8 cellular contexts compared by ENCODE assay signal in genomic region chr3:18444597-18445420, GRCh38. TPM values are rescaled to one million over a fixed set of nuclear protein-coding genes. Genes with fewer than 3 reads are reported as not detected.
DNase-seq lines count a peak whose midpoint lies in the region; ATAC-seq, FAIRE-seq and TF ChIP-seq lines count a peak whose summit lies in the region.

No MANE protein-coding gene starts in this region.

- ATAC-seq in WTC11: peak; percentile 80
- peak; percentile 71 for ATAC-seq in central memory CD8-positive, alpha-beta T cell (replicated peaks; ENCODE audit: extremely low read depth, poor library complexity, severe bottlenecking)
- ATAC-seq in left lobe of liver: peak; percentile 98

- H3K36me3 Mint-ChIP-seq in H9 (ENCODE audit: insufficient read depth in 1 of 3, low read depth in 3 of 3) (peaks cover 8 to 20% (median 12%) of the 10 kb centered on the region in 3 experiments), WTC11 (peaks cover 24% of the 10 kb centered on the region)
- peaks cover 18% of the 10 kb centered on the region for H3K36me3 Mint-ChIP-seq in central memory CD8-positive, alpha-beta T cell (ENCODE audit: insufficient read depth)

- H3K27ac Mint-ChIP-seq in H9 (0 out of 7 replicates have a peak overlapping the region, but pooled peaks of 1 of the 3 experiments have one; percentile 39), WTC11 (no peak overlapping the region)
- H3K27ac Mint-ChIP-seq in central memory CD8-positive, alpha-beta T cell (ENCODE audit: low read depth): peak overlapping the region; percentile 95

- no peaks in the 10 kb centered on the region for H4K20me1 ChIP-seq in H9 (ENCODE audit: control insufficient read depth, insufficient read depth, insufficient read length)

- CTCF ChIA-PET in WTC11 (lab: Charles Lee): interaction anchor here (0.6 to 1.9 kb wide), 7 partner anchors 8 to 1739 kb away, joined by 3 to 10 read pairs (median 4); no protein-coding TSS in a partner anchor

- no peak overlapping the region for H2AK5ac ChIP-seq in H9 (ENCODE audit: insufficient read length, low read length)

- H2AFZ ChIP-seq in H9 (ENCODE audit: low read length): no peak overlapping the region

- H3K4me1 Mint-ChIP-seq in H9 (peaks cover 21 to 34% of the 10 kb centered on the region in 2 experiments), WTC11 (peaks cover 32% of the 10 kb centered on the region)
- H3K4me1 Mint-ChIP-seq in central memory CD8-positive, alpha-beta T cell: peaks cover 45% of the 10 kb centered on the region

- H3K4me3 Mint-ChIP-seq in H9 (peak overlapping the region; percentile 84 to 90), WTC11 (peak overlapping the region; percentile 95)
- H3K4me3 Mint-ChIP-seq in central memory CD8-positive, alpha-beta T cell: peak overlapping the region; percentile 92

- TF ChIP-seq CTCF in H9 (conservative IDR thresholded peaks at IDR 0.05) (no peak; the same call in 2 of the 3 replicates), WTC11 (IDR thresholded peaks at IDR 0.05) (no peak)

- H3K4me1 ChIP-seq in H9 (ENCODE audit: insufficient read depth, low read length): peaks cover 5% of the 10 kb centered on the region; the same call in 1 of the 2 replicates

- WGBS in H9 (ENCODE audit: extremely low coverage, insufficient read length, low lambda C conversion rate): no CpG with 5 or more reads among the region's 116 CpGs

- no peak overlapping the region for H2BK20ac ChIP-seq in H9 (ENCODE audit: low read depth, low read length, poor library complexity, severe bottlenecking)

- peak overlapping the region; percentile 6 for H3K9ac ChIP-seq in H9 (ENCODE audit: extremely low read depth, insufficient read length, low read length)

- no peak overlapping the region for H3T11ph ChIP-seq in H9 (ENCODE audit: low read length)

- no peak overlapping the region for H3K27ac ChIP-seq in H9 (ENCODE audit: insufficient read length, low read depth, low read length)

- H4K5ac ChIP-seq in H9 (ENCODE audit: insufficient read length, low read depth, low read length): no peak overlapping the region

- H3K79me1 ChIP-seq in H9 (ENCODE audit: insufficient read depth, low read depth, low read length, poor library complexity, severe bottlenecking): no peaks in the 10 kb centered on the region

- peak overlapping the region; percentile 43 for H3K18ac ChIP-seq in H9 (ENCODE audit: insufficient read length, low read depth, low read length)

- peaks cover 38% of the 10 kb centered on the region for H3K27me3 Mint-ChIP-seq in H9 (ENCODE audit: low read depth)
- H3K27me3 Mint-ChIP-seq in WTC11 (ENCODE audit: low read depth): peaks cover 12% of the 10 kb centered on the region
- no peaks in the 10 kb centered on the region for H3K27me3 Mint-ChIP-seq in central memory CD8-positive, alpha-beta T cell

- peaks cover 19% of the 10 kb centered on the region for H3K23me2 ChIP-seq in H9 (ENCODE audit: insufficient read length, low read depth, low read length, poor library complexity, severe bottlenecking)

- POLR2A ChIA-PET in WTC11 (lab: Charles Lee): no interaction called here

- H2BK15ac ChIP-seq in H9 (ENCODE audit: low read depth, low read length): no peak overlapping the region

- FAIRE-seq in HTR-8/SVneo (lab: Jason Lieb, UNC): no peak

- H3K9me3 ChIP-seq in H9 (ENCODE audit: control insufficient read depth, low read depth, low read length): peaks cover 8% of the 10 kb centered on the region

- no peak overlapping the region for H3K56ac ChIP-seq in H9 (ENCODE audit: insufficient read length, low read depth, low read length)

- H2BK12ac ChIP-seq in H9 (ENCODE audit: insufficient read length, low read depth, low read length): no peak overlapping the region

- peak; percentile 59 for DNase-seq in H9
- peak; percentile 64 for DNase-seq in MV-4-11 (lab: John Stamatoyannopoulos, UW)
- peak; percentile 71 for DNase-seq in WTC11 (ENCODE audit: low spot score)
- DNase-seq in central memory CD8-positive, alpha-beta T cell (ENCODE audit: low spot score in 2 of 2): peak; percentile 61 to 65
- DNase-seq in left lobe of liver (ENCODE audit: low spot score): peak; percentile 66
- DNase-seq in stimulated activated CD4-positive, alpha-beta T cell treated with anti-CD3 and anti-CD28 coated beads, Interleukin-2, amount 100 ng/mL, for 48 hours: peak; percentile 60 to 67
- no peak for DNase-seq in HTR-8/SVneo (ENCODE audit: insufficient read length, low spot score)

- no peak overlapping the region for H2BK120ac ChIP-seq in H9 (ENCODE audit: low read depth, low read length, poor library complexity, severe bottlenecking)

- H4K8ac ChIP-seq in H9 (replicated peaks; ENCODE audit: insufficient read length, low read depth, low read length): no peak overlapping the region

- H3K4me3 ChIP-seq in GM08714 (ENCODE audit: low read length): peak overlapping the region; percentile 43

- H3K23ac ChIP-seq in H9 (ENCODE audit: insufficient read length, low read depth, low read length): no peak overlapping the region

- H3K14ac ChIP-seq in H9 (ENCODE audit: insufficient read depth, low read length): 0 out of 2 replicates have a peak overlapping the region, but pooled peaks have one; percentile 49

- no peaks in the 10 kb centered on the region for H3K79me2 ChIP-seq in H9 (ENCODE audit: insufficient read depth, low read length)

- H3K4me2 ChIP-seq in H9 (ENCODE audit: insufficient read depth, insufficient read length, low read length): peak overlapping the region; percentile 88

- H3K9me3 Mint-ChIP-seq in H9: peaks cover 4 to 8% of the 10 kb centered on the region in 2 experiments
- H3K9me3 Mint-ChIP-seq in WTC11: peaks cover 20% of the 10 kb centered on the region
- peaks cover 6% of the 10 kb centered on the region for H3K9me3 Mint-ChIP-seq in central memory CD8-positive, alpha-beta T cell

- no peak overlapping the region for H3K4ac ChIP-seq in H9 (ENCODE audit: low read depth, low read length)

- peaks cover 7% of the 10 kb centered on the region; the same call in 1 of the 2 replicates for H3K27me3 ChIP-seq in H9 (ENCODE audit: insufficient read depth, low read length)

- H2BK5ac ChIP-seq in H9 (ENCODE audit: insufficient read length, low read length): no peak overlapping the region

- H4K91ac ChIP-seq in H9 (ENCODE audit: insufficient read length, low read depth, low read length): no peak overlapping the region

TF ChIP-seq in WTC11, 78 proteins besides CTCF, POLR2A, EP300 and RAD21 (continues in another document):
- TF ChIP-seq USF1 (CRISPR knock-in tag; IDR thresholded peaks at IDR 0.05) (no peak), ATF6 (CRISPR knock-in tag; IDR thresholded peaks at IDR 0.05) (no peak), JUN (CRISPR knock-in tag; IDR thresholded peaks at IDR 0.05) (0 out of 2 replicates have a peak, but pooled peaks have one; percentile 36), HMGXB4 (CRISPR knock-in tag; IDR thresholded peaks at IDR 0.05) (0 out of 2 replicates have a peak, but pooled peaks have one; percentile 47)

RNA-seq across cellular contexts. Expression of gene SATB1, which starts 19.7 kb away (rescaled TPM):
- total RNA-seq in H9 (2021) (23.4 and 30.7 TPM in 2 replicates), WTC11 (2021) (31.1 to 36.8 TPM (median 36.2 TPM) in 3 replicates), left lobe of liver (12.0 TPM)
